In genomic region chr1:109988349-109988914, GRCh38 we compare ENCODE assay signal across 1 cellular context.
TF ChIP-seq lines count a peak whose summit lies in the region.

No MANE protein-coding gene starts in this region.

TF ChIP-seq in IMR-90, 13 proteins besides CTCF, POLR2A, EP300 and RAD21:
- no peak for TF ChIP-seq NFE2L2 (IDR thresholded peaks at IDR 0.05; ENCODE audit: low read depth, low read length)
- no peak for TF ChIP-seq RFX5 (IDR thresholded peaks at IDR 0.05; ENCODE audit: low read depth, low read length)
- no peak for TF ChIP-seq BHLHE40 (IDR thresholded peaks at IDR 0.05; ENCODE audit: low read depth, low read length)
- no peak for TF ChIP-seq FOS (IDR thresholded peaks at IDR 0.05; ENCODE audit: low read depth, low read length)
- TF ChIP-seq CHD1 (IDR thresholded peaks at IDR 0.05; ENCODE audit: low read depth, low read length) = no peak
- TF ChIP-seq SMC3 (IDR thresholded peaks at IDR 0.05; ENCODE audit: low read depth, low read length) = no peak
